ENCODE assay signal across 10 cellular contexts in the genomic region with DNA sequence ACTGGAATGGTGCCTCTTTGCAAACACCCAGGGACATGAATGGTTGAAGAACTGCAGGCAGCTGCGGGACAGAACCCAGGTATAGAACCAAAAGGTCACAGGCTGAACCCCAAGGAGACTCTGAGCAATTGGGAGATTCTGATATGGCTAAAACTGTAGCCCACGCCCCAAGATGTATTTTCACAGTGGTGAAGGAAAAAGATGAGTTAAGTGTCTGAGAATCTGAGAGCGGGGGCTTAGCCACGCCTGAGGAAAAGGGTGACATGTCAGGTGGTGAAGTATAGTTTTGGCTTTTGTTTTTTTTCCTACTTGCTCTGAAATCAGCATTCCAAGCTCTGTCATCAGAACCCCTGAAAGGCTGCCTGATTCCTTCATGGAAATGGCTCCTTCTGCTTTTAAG.
"Had no signal": no experiment of that assay in that cellular context is flagged by ENCODE, and none has a peak within 500 bp of the region (broad histone marks: within the 10 kb centered on the region; RNA-seq: fewer than 3 reads in every experiment).

No MANE protein-coding gene starts in this region.

- ATAC-seq: activated CD8-positive, alpha-beta T cell treated with anti-CD3 and anti-CD28 coated beads, Interleukin-2, amount 10 ng/mL, durations not matched to agents 7 days and 5 days; effector memory CD8-positive, alpha-beta T cell; SK-N-SH treated with all-trans-retinoic acid at 6 μM for 48 hours; stimulated activated effector memory CD8-positive, alpha-beta T cell treated with anti-CD3 and anti-CD28 coated beads, Interleukin-12 subunit alpha, Interleukin-12 subunit beta, amount 100 ng/mL, for 72 hours had no signal

- H3K27ac ChIP-seq: tibial artery had no signal

- DNase-seq: activated CD4-positive, alpha-beta T cell treated with anti-CD3 and anti-CD28 coated beads for 4 hours; activated CD8-positive, alpha-beta T cell treated with anti-CD3 and anti-CD28 coated beads, Interleukin-2, amount 10 ng/mL, durations not matched to agents 7 days and 5 days; activated naive CD4-positive, alpha-beta T cell treated with anti-CD3 and anti-CD28 coated beads for 36 hours; effector memory CD8-positive, alpha-beta T cell; erythroblast; hypothalamus; left colon; tibial artery had no signal

- H3K9me3 ChIP-seq: tibial artery had no signal

- H3K4me3 ChIP-seq: tibial artery had no signal

- H3K36me3 ChIP-seq: tibial artery had no signal

- H3K4me1 ChIP-seq: tibial artery had no signal

- H3K27me3 ChIP-seq: tibial artery had no signal
